ENCODE assay signal across 22 cellular contexts in genomic region chr16:84509032-84509950, GRCh38. TPM values are rescaled to one million over a fixed set of nuclear protein-coding genes. Genes with fewer than 3 reads are reported as not detected.
DNase-seq lines count a peak whose midpoint lies in the region; ATAC-seq and TF ChIP-seq lines count a peak whose summit lies in the region.
"Had no signal": no experiment of that assay in that cellular context is flagged by ENCODE, and none has a peak within 500 bp of the region (broad histone marks: within the 10 kb centered on the region; RNA-seq: fewer than 3 reads in every experiment).

No MANE protein-coding gene starts in this region.

- H3K9me3 ChIP-seq in T-helper 17 cell (ENCODE audit: control insufficient read depth, low read length, poor library complexity, severe bottlenecking) (no peaks in the 10 kb centered on the region), lower lobe of right lung (no peaks in the 10 kb centered on the region)
- H3K9me3 ChIP-seq: heart right ventricle, Peyer's patch had no signal

- intact Hi-C loops in lower lobe of right lung (cut with DNase I) = no loop called here

- peak; percentile 21 for DNase-seq in activated naive CD4-positive, alpha-beta T cell treated with anti-CD3 and anti-CD28 coated beads, Interleukin-2, amount 10 ng/mL, durations not matched to agents 7 days and 5 days
- DNase-seq in activated naive CD4-positive, alpha-beta T cell treated with anti-CD3 and anti-CD28 coated beads, Interleukin-2, amount 50 U/mL, for 72 hours (ENCODE audit: low spot score in 2 of 2) = no peak
- no peak for DNase-seq in T-helper 17 cell
- peak; percentile 30 for DNase-seq in lower lobe of right lung
- no peak for DNase-seq in type B pancreatic cell (ENCODE audit: extremely low spot score, unreplicated experiment)
- no peak for DNase-seq in NCI-H1694 treated with DMSO at 0.1 percent for 48 hours (lab: John Stamatoyannopoulos, UW)
- DNase-seq: activated CD4-positive, alpha-beta T cell treated with anti-CD3 and anti-CD28 coated beads, Interleukin-2, amount 50 U/mL, for 48 hours; brain microvascular endothelial cell; GDM1; heart right ventricle; immature natural killer cell; left ventricle myocardium superior; NCI-H146; NK-92 treated with Interleukin-12 subunit alpha and Interleukin-12 subunit beta, amount 100 ng/mL, for 24 hours; Peyer's patch; retina; stimulated activated CD4-positive, alpha-beta T cell treated with anti-CD3 and anti-CD28 coated beads, Interleukin-12 subunit alpha, Interleukin-12 subunit beta, amount 100 ng/mL, for 4 hours had no signal

- H3K27ac ChIP-seq in lower lobe of right lung = no peak overlapping the region
- H3K27ac ChIP-seq: brain microvascular endothelial cell, coronary artery, heart right ventricle, VCaP had no signal

- peaks cover 95% of the 10 kb centered on the region for H3K4me1 Mint-ChIP-seq in activated naive CD4-positive, alpha-beta T cell treated with anti-CD3 and anti-CD28 coated beads, Interleukin-2, amount 10 ng/mL, durations not matched to agents 7 days and 5 days
- H3K4me1 Mint-ChIP-seq in T-helper 17 cell (peaks cover 50% of the 10 kb centered on the region), type B pancreatic cell (ENCODE audit: unreplicated experiment) (peaks cover 32% of the 10 kb centered on the region)

- no peak for ATAC-seq in activated naive CD4-positive, alpha-beta T cell treated with anti-CD3 and anti-CD28 coated beads, Interleukin-2, amount 50 U/mL, for 72 hours
- no peak for ATAC-seq in T-helper 17 cell
- ATAC-seq in lower lobe of right lung = no peak
- no peak for ATAC-seq in GM18502 (IDR thresholded peaks at IDR 0.05; ENCODE audit: poor library complexity, unreplicated experiment)
- no peak for ATAC-seq in HG03045 (IDR thresholded peaks at IDR 0.05; ENCODE audit: unreplicated experiment)
- ATAC-seq: heart right ventricle, left ventricle myocardium superior had no signal

- no peaks in the 10 kb centered on the region for H3K9me3 Mint-ChIP-seq in activated naive CD4-positive, alpha-beta T cell treated with anti-CD3 and anti-CD28 coated beads, Interleukin-2, amount 10 ng/mL, durations not matched to agents 7 days and 5 days
- H3K9me3 Mint-ChIP-seq in activated naive CD4-positive, alpha-beta T cell treated with anti-CD3 and anti-CD28 coated beads, Interleukin-2, amount 50 U/mL, for 72 hours = no peaks in the 10 kb centered on the region
- no peaks in the 10 kb centered on the region for H3K9me3 Mint-ChIP-seq in type B pancreatic cell
- H3K9me3 Mint-ChIP-seq: immature natural killer cell had no signal

- no peak for TF ChIP-seq CTCF in lower lobe of right lung (IDR thresholded peaks at IDR 0.05)
- TF ChIP-seq CTCF in type B pancreatic cell (conservative IDR thresholded peaks at IDR 0.05) = no peak

- CTCF ChIA-PET in activated naive CD4-positive, alpha-beta T cell treated with anti-CD3 and anti-CD28 coated beads, Interleukin-2, amount 10 ng/mL, durations not matched to agents 7 days and 5 days (lab: Charles Lee) = interaction anchor here (0.7 to 8.8 kb wide), 10 partner anchors 11 to 229 kb away, joined by 3 to 100 read pairs (median 8); no protein-coding TSS in a partner anchor

- H3K27me3 Mint-ChIP-seq in activated naive CD4-positive, alpha-beta T cell treated with anti-CD3 and anti-CD28 coated beads, Interleukin-2, amount 10 ng/mL, durations not matched to agents 7 days and 5 days = peaks cover 10% of the 10 kb centered on the region
- no peaks in the 10 kb centered on the region for H3K27me3 Mint-ChIP-seq in T-helper 17 cell
- peaks cover 8% of the 10 kb centered on the region for H3K27me3 Mint-ChIP-seq in type B pancreatic cell
- H3K27me3 Mint-ChIP-seq: activated naive CD8-positive, alpha-beta T cell had no signal

- no peaks in the 10 kb centered on the region for H3K27me3 ChIP-seq in lower lobe of right lung (ENCODE audit: low read depth)
- H3K27me3 ChIP-seq: brain microvascular endothelial cell, heart right ventricle, Peyer's patch had no signal

- H3K36me3 ChIP-seq in lower lobe of right lung = no peaks in the 10 kb centered on the region
- H3K36me3 ChIP-seq: brain microvascular endothelial cell, heart right ventricle, Peyer's patch had no signal

- H3K36me3 Mint-ChIP-seq in activated naive CD4-positive, alpha-beta T cell treated with anti-CD3 and anti-CD28 coated beads, Interleukin-2, amount 10 ng/mL, durations not matched to agents 7 days and 5 days = peaks cover 34% of the 10 kb centered on the region
- peaks cover 4 to 17% of the 10 kb centered on the region in 2 donors for H3K36me3 Mint-ChIP-seq in activated naive CD4-positive, alpha-beta T cell treated with anti-CD3 and anti-CD28 coated beads, Interleukin-2, amount 50 U/mL, for 72 hours
- H3K36me3 Mint-ChIP-seq in T-helper 17 cell (ENCODE audit: low read depth) = no peaks in the 10 kb centered on the region
- no peaks in the 10 kb centered on the region for H3K36me3 Mint-ChIP-seq in type B pancreatic cell
- H3K36me3 Mint-ChIP-seq: activated naive CD8-positive, alpha-beta T cell; immature natural killer cell had no signal

- H3K4me1 ChIP-seq in lower lobe of right lung = peaks cover 21% of the 10 kb centered on the region

- H3K27ac Mint-ChIP-seq in activated naive CD4-positive, alpha-beta T cell treated with anti-CD3 and anti-CD28 coated beads, Interleukin-2, amount 10 ng/mL, durations not matched to agents 7 days and 5 days = peak overlapping the region; percentile 79
- H3K27ac Mint-ChIP-seq in activated naive CD4-positive, alpha-beta T cell treated with anti-CD3 and anti-CD28 coated beads, Interleukin-2, amount 50 U/mL, for 72 hours = no peak overlapping the region
- H3K27ac Mint-ChIP-seq in T-helper 17 cell (peak overlapping the region; percentile 89), type B pancreatic cell (peak overlapping the region; percentile 1)
- H3K27ac Mint-ChIP-seq: activated naive CD8-positive, alpha-beta T cell had no signal

- H3K4me3 ChIP-seq in lower lobe of right lung = no peak overlapping the region
- H3K4me3 ChIP-seq: coronary artery, heart right ventricle, Peyer's patch had no signal

- no peak overlapping the region for H3K4me3 Mint-ChIP-seq in activated naive CD4-positive, alpha-beta T cell treated with anti-CD3 and anti-CD28 coated beads, Interleukin-2, amount 10 ng/mL, durations not matched to agents 7 days and 5 days
- H3K4me3 Mint-ChIP-seq in T-helper 17 cell (no peak overlapping the region), type B pancreatic cell (no peak overlapping the region)
- H3K4me3 Mint-ChIP-seq: immature natural killer cell had no signal

RNA-seq across cellular contexts. Expression of gene MEAK7, which starts 4.8 kb away (rescaled TPM):
- total RNA-seq in activated naive CD4-positive, alpha-beta T cell treated with anti-CD3 and anti-CD28 coated beads, Interleukin-2, amount 50 U/mL, for 72 hours = 10 to 100 TPM; 11.2 to 19.0 TPM
- total RNA-seq in T-helper 17 cell (1 to 10 TPM; 5.7 to 8.9 TPM), lower lobe of right lung (13.0 TPM), type B pancreatic cell (ENCODE audit: low replicate concordance) (28.5 and 30.3 TPM in 2 replicates)

Comparison
In these comparisons a context has a peak if more than half of its experiments do, and no peak if none do; other contexts are left out.
1. DNase-seq: peak in activated naive CD4-positive, alpha-beta T cell treated with anti-CD3 and anti-CD28 coated beads, Interleukin-2, amount 10 ng/mL, durations not matched to agents 7 days and 5 days (single experiment) and lower lobe of right lung (single experiment); none in activated naive CD4-positive, alpha-beta T cell treated with anti-CD3 and anti-CD28 coated beads, Interleukin-2, amount 50 U/mL, for 72 hours (0 of 2), T-helper 17 cell (0 of 3), type B pancreatic cell (single experiment) and NCI-H1694 treated with DMSO at 0.1 percent for 48 hours (single experiment).
2. H3K27ac Mint-ChIP-seq: peak in activated naive CD4-positive, alpha-beta T cell treated with anti-CD3 and anti-CD28 coated beads, Interleukin-2, amount 10 ng/mL, durations not matched to agents 7 days and 5 days (single experiment), T-helper 17 cell (single experiment) and type B pancreatic cell (single experiment); none in activated naive CD4-positive, alpha-beta T cell treated with anti-CD3 and anti-CD28 coated beads, Interleukin-2, amount 50 U/mL, for 72 hours (0 of 2).